In genomic region chr15:83457149-83457548, GRCh38 we compare ENCODE assay signal across 1 cellular context.
TF ChIP-seq lines count a peak whose summit lies in the region.

No MANE protein-coding gene starts in this region.

TF ChIP-seq in GM23338, 12 proteins besides CTCF, POLR2A, EP300 and RAD21 (continued from another document):
- TF ChIP-seq ZNF462 (CRISPR knock-in tag; IDR thresholded peaks at IDR 0.05) (no peak), REST (IDR thresholded peaks at IDR 0.05; ENCODE audit: unreplicated experiment) (no peak)
TF ChIP-seq in GM23338: peak in this region for 0.
